Comparison of ENCODE assay signal across 29 cellular contexts in genomic region chr4:6005175-6005574, GRCh38. TPM values are rescaled to one million over a fixed set of nuclear protein-coding genes. Genes with fewer than 3 reads are reported as not detected.
DNase-seq lines count a peak whose midpoint lies in the region; ATAC-seq and TF ChIP-seq lines count a peak whose summit lies in the region.
"Had no signal": no experiment of that assay in that cellular context is flagged by ENCODE, and none has a peak within 500 bp of the region (broad histone marks: within the 10 kb centered on the region; RNA-seq: fewer than 3 reads in every experiment).

No MANE protein-coding gene starts in this region.

- TF ChIP-seq CTCF in endodermal cell (conservative IDR thresholded peaks at IDR 0.05) = no peak
- no peak for TF ChIP-seq CTCF in sigmoid colon (IDR thresholded peaks at IDR 0.05)
- TF ChIP-seq CTCF in upper lobe of right lung (IDR thresholded peaks at IDR 0.05) = no peak
- TF ChIP-seq CTCF in ovary (IDR thresholded peaks at IDR 0.05) = no peak

- ATAC-seq in upper lobe of right lung = no peak
- no peak for ATAC-seq in left lobe of liver
- ATAC-seq: GM12878 had no signal

- H3K36me3 ChIP-seq in BLaER1 treated with 17β-estradiol and CSF1 and Interleukin-3, amounts not matched to agents 10 nM and 100 nM = no peaks in the 10 kb centered on the region
- H3K36me3 ChIP-seq in endodermal cell (ENCODE audit: control insufficient read depth, insufficient read depth, low read length) = no peaks in the 10 kb centered on the region
- H3K36me3 ChIP-seq in sigmoid colon = no peaks in the 10 kb centered on the region
- H3K36me3 ChIP-seq in upper lobe of right lung = no peaks in the 10 kb centered on the region
- no peaks in the 10 kb centered on the region for H3K36me3 ChIP-seq in ovary
- H3K36me3 ChIP-seq: BE2C had no signal

- no peak overlapping the region for H3K4me3 Mint-ChIP-seq in endodermal cell
- no peak overlapping the region for H3K4me3 Mint-ChIP-seq in activated T-cell treated with anti-CD3 and anti-CD28 coated beads, Interleukin-2, amount 50 U/mL, for 24 hours
- no peak overlapping the region for H3K4me3 Mint-ChIP-seq in activated naive CD8-positive, alpha-beta T cell treated with anti-CD3 and anti-CD28 coated beads for 36 hours
- H3K4me3 Mint-ChIP-seq: CD14-positive monocyte; CD4-positive, alpha-beta memory T cell; CD4-positive, CD25-positive, alpha-beta regulatory T cell; CD8-positive, alpha-beta memory T cell had no signal

- H3K36me3 Mint-ChIP-seq in endodermal cell (ENCODE audit: low read depth) = peaks cover 2% of the 10 kb centered on the region
- H3K36me3 Mint-ChIP-seq in activated T-cell treated with anti-CD3 and anti-CD28 coated beads, Interleukin-2, amount 50 U/mL, for 24 hours (ENCODE audit: low read depth) = no peaks in the 10 kb centered on the region
- no peaks in the 10 kb centered on the region for H3K36me3 Mint-ChIP-seq in activated naive CD8-positive, alpha-beta T cell treated with anti-CD3 and anti-CD28 coated beads for 36 hours
- H3K36me3 Mint-ChIP-seq: CD14-positive monocyte; CD4-positive, alpha-beta memory T cell; CD4-positive, CD25-positive, alpha-beta regulatory T cell had no signal

- no peaks in the 10 kb centered on the region for H3K9me3 Mint-ChIP-seq in endodermal cell
- no peaks in the 10 kb centered on the region for H3K9me3 Mint-ChIP-seq in activated T-cell treated with anti-CD3 and anti-CD28 coated beads, Interleukin-2, amount 50 U/mL, for 24 hours
- no peaks in the 10 kb centered on the region for H3K9me3 Mint-ChIP-seq in activated naive CD8-positive, alpha-beta T cell treated with anti-CD3 and anti-CD28 coated beads for 36 hours
- H3K9me3 Mint-ChIP-seq: CD14-positive monocyte; CD4-positive, alpha-beta memory T cell; CD4-positive, CD25-positive, alpha-beta regulatory T cell; CD8-positive, alpha-beta memory T cell had no signal

- peaks cover 5 to 48% (median 27%) of the 10 kb centered on the region in 10 experiments; a peak in 17 of 20 replicates for H3K4me1 ChIP-seq in BLaER1 treated with 17β-estradiol and CSF1 and Interleukin-3, amounts not matched to agents 10 nM and 100 nM
- no peaks in the 10 kb centered on the region for H3K4me1 ChIP-seq in endodermal cell (ENCODE audit: control insufficient read depth, insufficient read depth, low read length)
- no peaks in the 10 kb centered on the region for H3K4me1 ChIP-seq in sigmoid colon
- no peaks in the 10 kb centered on the region for H3K4me1 ChIP-seq in upper lobe of right lung
- no peaks in the 10 kb centered on the region for H3K4me1 ChIP-seq in ovary (ENCODE audit: insufficient read depth)
- H3K4me1 ChIP-seq: Caco-2 had no signal

- H3K27me3 Mint-ChIP-seq in endodermal cell (ENCODE audit: insufficient read depth) = peaks cover 42% of the 10 kb centered on the region
- peaks cover 28% of the 10 kb centered on the region for H3K27me3 Mint-ChIP-seq in activated T-cell treated with anti-CD3 and anti-CD28 coated beads, Interleukin-2, amount 50 U/mL, for 24 hours
- H3K27me3 Mint-ChIP-seq in activated naive CD8-positive, alpha-beta T cell treated with anti-CD3 and anti-CD28 coated beads for 36 hours = peaks cover 24% of the 10 kb centered on the region

- peaks cover 24 to 37% (median 34%) of the 10 kb centered on the region in 11 experiments for H3K27me3 ChIP-seq in BLaER1 treated with 17β-estradiol and CSF1 and Interleukin-3, amounts not matched to agents 10 nM and 100 nM
- H3K27me3 ChIP-seq in endodermal cell (ENCODE audit: control insufficient read depth, insufficient read depth, low read length, poor library complexity, severe bottlenecking) (peaks cover 36% of the 10 kb centered on the region), sigmoid colon (peaks cover 4 to 30% (median 26%) of the 10 kb centered on the region in 3 donors), upper lobe of right lung (peaks cover 35% of the 10 kb centered on the region), ovary (no peaks in the 10 kb centered on the region)
- H3K27me3 ChIP-seq: BE2C had no signal

- no peak overlapping the region for H3K27ac Mint-ChIP-seq in endodermal cell
- no peak overlapping the region for H3K27ac Mint-ChIP-seq in activated T-cell treated with anti-CD3 and anti-CD28 coated beads, Interleukin-2, amount 50 U/mL, for 24 hours
- H3K27ac Mint-ChIP-seq in activated naive CD8-positive, alpha-beta T cell treated with anti-CD3 and anti-CD28 coated beads for 36 hours = no peak overlapping the region
- H3K27ac Mint-ChIP-seq: CD14-positive monocyte; CD4-positive, alpha-beta memory T cell; CD4-positive, CD25-positive, alpha-beta regulatory T cell; CD8-positive, alpha-beta memory T cell had no signal

- intact Hi-C loops in sigmoid colon (cut with DNase I) = no loop called here
- intact Hi-C loops in upper lobe of right lung (cut with DNase I) = no loop called here
- intact Hi-C loops in ovary (cut with DNase I) = no loop called here

- H3K4me3 ChIP-seq in BLaER1 treated with 17β-estradiol and CSF1 and Interleukin-3, amounts not matched to agents 10 nM and 100 nM = no peak overlapping the region
- H3K4me3 ChIP-seq in endodermal cell (ENCODE audit: low read length) = no peak overlapping the region
- no peak overlapping the region for H3K4me3 ChIP-seq in sigmoid colon
- no peak overlapping the region for H3K4me3 ChIP-seq in upper lobe of right lung
- H3K4me3 ChIP-seq in ovary = no peak overlapping the region
- H3K4me3 ChIP-seq: GM12878 had no signal

- peak overlapping the region in 7 of 11 experiments; percentile 6 to 32 (median 24); a peak in 9 of 22 replicates for H3K4me2 ChIP-seq in BLaER1 treated with 17β-estradiol and CSF1 and Interleukin-3, amounts not matched to agents 10 nM and 100 nM

- peaks cover 0 to 19% (median 11%) of the 10 kb centered on the region in 11 experiments; a peak in 11 of 22 replicates for H4K20me1 ChIP-seq in BLaER1 treated with 17β-estradiol and CSF1 and Interleukin-3, amounts not matched to agents 10 nM and 100 nM

- DNase-seq in endodermal cell (peak; percentile 26), sigmoid colon (peak; percentile 9), upper lobe of right lung (peak; percentile 12), left lobe of liver (ENCODE audit: low spot score) (no peak), ovary (no peak)
- no peak for DNase-seq in activated T-cell treated with anti-CD3 and anti-CD28 coated beads, Interleukin-2, amount 50 U/mL, for 24 hours
- DNase-seq in activated naive CD8-positive, alpha-beta T cell treated with anti-CD3 and anti-CD28 coated beads for 36 hours = no peak
- DNase-seq: 8988T; ACHN; BE2C; C1 segment of cervical spinal cord; Caco-2; CD4-positive, alpha-beta memory T cell; CD4-positive, CD25-positive, alpha-beta regulatory T cell; CD8-positive, alpha-beta memory T cell; DMS 273 treated with DMSO at 0.1 percent for 48 hours; DMS153; DMS53; DMS79; DND-41; EL; GDM1 had no signal

- H3K4me1 Mint-ChIP-seq in endodermal cell = peaks cover 5% of the 10 kb centered on the region
- H3K4me1 Mint-ChIP-seq in activated T-cell treated with anti-CD3 and anti-CD28 coated beads, Interleukin-2, amount 50 U/mL, for 24 hours (ENCODE audit: low read depth) = no peaks in the 10 kb centered on the region
- H3K4me1 Mint-ChIP-seq in activated naive CD8-positive, alpha-beta T cell treated with anti-CD3 and anti-CD28 coated beads for 36 hours = no peaks in the 10 kb centered on the region
- H3K4me1 Mint-ChIP-seq: CD14-positive monocyte; CD8-positive, alpha-beta memory T cell had no signal

- H3K27ac ChIP-seq in BLaER1 treated with 17β-estradiol and CSF1 and Interleukin-3, amounts not matched to agents 10 nM and 100 nM = no peak overlapping the region
- no peak overlapping the region for H3K27ac ChIP-seq in endodermal cell (ENCODE audit: low read depth, low read length)
- H3K27ac ChIP-seq in sigmoid colon = no peak overlapping the region
- H3K27ac ChIP-seq in upper lobe of right lung = no peak overlapping the region
- no peak overlapping the region for H3K27ac ChIP-seq in ovary

- H3K9ac ChIP-seq in BLaER1 treated with 17β-estradiol and CSF1 and Interleukin-3, amounts not matched to agents 10 nM and 100 nM = no peak overlapping the region
- no peak overlapping the region for H3K9ac ChIP-seq in endodermal cell (ENCODE audit: extremely low read depth, low read length, poor library complexity, severe bottlenecking)

- TF ChIP-seq POLR2A in sigmoid colon (IDR thresholded peaks at IDR 0.05) (no peak), ovary (IDR thresholded peaks at IDR 0.05) (no peak)

- TF ChIP-seq EP300 in sigmoid colon (IDR thresholded peaks at IDR 0.05) (no peak), ovary (IDR thresholded peaks at IDR 0.05) (no peak)

- 90 to 93% methylated on average over 4 of the region's 4 CpGs for WGBS in endodermal cell (ENCODE audit: insufficient coverage in 1 of 2, insufficient read length in 1 of 2), 2 experiments
- WGBS in sigmoid colon, 2 donors = 76 to 80% methylated on average over 4 of the region's 4 CpGs
- WGBS in ovary, 3 donors = 67 to 81% (median 79%) methylated on average over 4 of the region's 4 CpGs

- H3K9me3 ChIP-seq in BLaER1 treated with 17β-estradiol and CSF1 and Interleukin-3, amounts not matched to agents 10 nM and 100 nM (replicated peaks in 1 of 11) = peaks cover 0 to 5% (median 0%) of the 10 kb centered on the region in 11 experiments; a peak in 8 of 22 replicates
- H3K9me3 ChIP-seq in endodermal cell (ENCODE audit: control insufficient read depth, low read length) = no peaks in the 10 kb centered on the region
- no peaks in the 10 kb centered on the region for H3K9me3 ChIP-seq in sigmoid colon
- H3K9me3 ChIP-seq in upper lobe of right lung = no peaks in the 10 kb centered on the region
- H3K9me3 ChIP-seq in ovary = no peaks in the 10 kb centered on the region
- H3K9me3 ChIP-seq: BE2C, Caco-2 had no signal

RNA-seq across cellular contexts. Expression of gene C4orf50, which starts 13.1 kb away (rescaled TPM):
- total RNA-seq in endodermal cell = 1 to 10 TPM in 1 of 2 donors, under 1 TPM in 1; 0.84 to 1.6 TPM
- polyA plus RNA-seq in endodermal cell (2013, experiment 1 of 2) = 0.11 TPM
- 0.17 TPM for polyA plus RNA-seq in endodermal cell (2013, experiment 2 of 2)
- total RNA-seq in sigmoid colon = under 1 TPM; 0.16 to 0.83 (median 0.70) TPM
- under 1 TPM in 2 of 3 donors, not detected in 1; under 0.01 to 0.17 TPM for polyA plus RNA-seq in sigmoid colon
- total RNA-seq in upper lobe of right lung = 0.12 TPM
- not detected for total RNA-seq in left lobe of liver
- total RNA-seq in activated naive CD8-positive, alpha-beta T cell treated with anti-CD3 and anti-CD28 coated beads for 36 hours = not detected
- under 1 TPM; 0.10 to 0.35 (median 0.12) TPM for total RNA-seq in ovary
- polyA plus RNA-seq in ovary = under 1 TPM; 0.04 to 0.10 TPM
- total RNA-seq: A673, Caco-2, Daoy, G401 had no signal
- polyA plus RNA-seq: AG04450, CD14-positive monocyte had no signal

Comparison
In these comparisons a context has a peak if more than half of its experiments do, and no peak if none do; other contexts are left out.
1. DNase-seq: peak in endodermal cell (single experiment), sigmoid colon (single experiment) and upper lobe of right lung (single experiment); none in activated T-cell treated with anti-CD3 and anti-CD28 coated beads, Interleukin-2, amount 50 U/mL, for 24 hours (single experiment), left lobe of liver (single experiment), activated naive CD8-positive, alpha-beta T cell treated with anti-CD3 and anti-CD28 coated beads for 36 hours (single experiment) and ovary (0 of 5).